ENCODE assay signal across 18 cellular contexts in the genomic region with DNA sequence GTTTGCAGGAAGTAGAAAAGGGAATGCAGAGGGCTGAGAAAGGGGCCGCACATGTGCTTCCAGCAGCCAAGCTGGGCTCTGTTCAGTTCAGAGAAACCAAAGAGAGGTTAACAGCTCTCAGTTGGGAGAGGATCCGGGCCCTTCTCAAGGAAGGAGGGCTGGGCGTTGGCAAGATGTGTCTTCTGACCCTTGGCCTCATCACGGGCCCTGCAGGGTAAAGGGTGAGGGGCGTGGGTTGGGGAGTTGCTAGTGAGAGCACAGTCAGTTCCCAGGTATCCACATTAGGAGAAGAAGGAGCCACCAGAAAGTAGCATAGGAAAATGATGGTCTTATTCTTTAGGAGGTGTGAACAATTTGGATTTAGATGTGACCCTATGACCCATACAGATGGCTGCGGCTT.
DNase-seq lines count a peak whose midpoint lies in the region; ATAC-seq and TF ChIP-seq lines count a peak whose summit lies in the region.
"Had no signal": no experiment of that assay in that cellular context is flagged by ENCODE, and none has a peak within 500 bp of the region (broad histone marks: within the 10 kb centered on the region; RNA-seq: fewer than 3 reads in every experiment).

No MANE protein-coding gene starts in this region.

- peak overlapping the region; percentile 11 for H3K27ac ChIP-seq in neural progenitor cell
- no peak overlapping the region for H3K27ac ChIP-seq in transverse colon
- H3K27ac ChIP-seq in WERI-Rb-1 = no peak overlapping the region
- H3K27ac ChIP-seq: 22Rv1, C4-2B had no signal

- H3K79me2 ChIP-seq in neural progenitor cell (ENCODE audit: low read depth) = no peaks in the 10 kb centered on the region

- H3K4me3 Mint-ChIP-seq in neural progenitor cell = no peak overlapping the region
- H3K4me3 Mint-ChIP-seq: CD4-positive, alpha-beta T cell; GM23338; HFFc6 had no signal

- peak; percentile 88 for ATAC-seq in left colon
- ATAC-seq: A549, GM23338, HCT116, HepG2 had no signal

- H3K36me3 ChIP-seq in neural progenitor cell = no peaks in the 10 kb centered on the region
- no peaks in the 10 kb centered on the region for H3K36me3 ChIP-seq in transverse colon
- no peaks in the 10 kb centered on the region for H3K36me3 ChIP-seq in WERI-Rb-1

- no peaks in the 10 kb centered on the region for H3K9me3 ChIP-seq in neural progenitor cell (ENCODE audit: low read depth)
- no peaks in the 10 kb centered on the region for H3K9me3 ChIP-seq in transverse colon
- H3K9me3 ChIP-seq in WERI-Rb-1 (ENCODE audit: severe bottlenecking) = no peaks in the 10 kb centered on the region
- H3K9me3 ChIP-seq: A549, Caco-2 had no signal

- intact Hi-C loops in left colon (cut with DNase I, micrococcal nuclease) = loop anchor here (10.0 kb wide), 2 partner anchors 127 to 147 kb away; no protein-coding TSS in a partner anchor
- intact Hi-C loops in transverse colon (cut with DNase I; ENCODE audit: low total_unique reads) = loop anchor here (10.0 kb wide), 1 partner anchor 137 kb away; no protein-coding TSS in a partner anchor

- H3K27ac Mint-ChIP-seq in neural progenitor cell = no peak overlapping the region
- H3K27ac Mint-ChIP-seq: CD4-positive, alpha-beta T cell; GM23338; HFFc6 had no signal

- H3K9me3 Mint-ChIP-seq in neural progenitor cell = no peaks in the 10 kb centered on the region
- H3K9me3 Mint-ChIP-seq: CD4-positive, alpha-beta T cell; GM23338; HFFc6 had no signal

- 51% methylated on average over 6 of the region's 6 CpGs; no CpG with 5 or more reads in 1 of the 2 donors for WGBS in transverse colon (ENCODE audit: low coverage in 1 of 2), 2 donors

- no peaks in the 10 kb centered on the region for H3K36me3 Mint-ChIP-seq in neural progenitor cell

- TF ChIP-seq EP300 in transverse colon (IDR thresholded peaks at IDR 0.05; ENCODE audit: low read depth) = no peak

- peaks cover 6% of the 10 kb centered on the region for H3K4me1 ChIP-seq in neural progenitor cell
- peaks cover 0 to 12% (median 5%) of the 10 kb centered on the region in 4 donors for H3K4me1 ChIP-seq in transverse colon
- H3K4me1 ChIP-seq: Caco-2 had no signal

- DNase-seq in NCI-H82 (lab: John Stamatoyannopoulos, UW) = peak; percentile 23
- DNase-seq in NCI-H82 treated with DMSO at 0.1 percent for 48 hours (lab: John Stamatoyannopoulos, UW; ENCODE audit: unreplicated experiment) = no peak
- DNase-seq in left colon = peak in 1 of 2 donors; percentile 34
- DNase-seq in neural progenitor cell (ENCODE audit: low spot score) = peak; percentile 34
- DNase-seq in transverse colon = peak; percentile 47
- DNase-seq in activated CD4-positive, CD25-positive, alpha-beta regulatory T cell (lab: John Stamatoyannopoulos, UW) = no peak
- no peak for DNase-seq in T-helper 2 cell
- no peak for DNase-seq in WERI-Rb-1
- DNase-seq: AML-193; Caco-2; CD4-positive, alpha-beta T cell; HFFc6 had no signal

- TF ChIP-seq POLR2A in transverse colon (IDR thresholded peaks at IDR 0.05) = no peak

- TF ChIP-seq CTCF in neural progenitor cell (IDR thresholded peaks at IDR 0.05) (no peak), transverse colon (IDR thresholded peaks at IDR 0.05) (no peak), WERI-Rb-1 (IDR thresholded peaks at IDR 0.05; ENCODE audit: low read depth, low read length) (no peak)

- peaks cover 10% of the 10 kb centered on the region for H3K4me1 Mint-ChIP-seq in neural progenitor cell

- peaks cover 2% of the 10 kb centered on the region for H3K27me3 Mint-ChIP-seq in neural progenitor cell (ENCODE audit: insufficient read depth, low read depth)
- H3K27me3 Mint-ChIP-seq: CD4-positive, alpha-beta T cell had no signal

- no peaks in the 10 kb centered on the region for H3F3A ChIP-seq in neural progenitor cell (ENCODE audit: low read depth)

- H2AFZ ChIP-seq in neural progenitor cell (replicated peaks) = no peak overlapping the region
- H2AFZ ChIP-seq: GM23338 had no signal

- no peak overlapping the region for H3K4me3 ChIP-seq in neural progenitor cell
- H3K4me3 ChIP-seq in transverse colon = no peak overlapping the region
- H3K4me3 ChIP-seq in WERI-Rb-1 (ENCODE audit: low read depth, low read length) = no peak overlapping the region
- H3K4me3 ChIP-seq: A549, GM23338 had no signal

- in situ Hi-C loops in transverse colon (cut with MboI; ENCODE audit: low pct_ligation_motif_present in 1 of 4, low pct_unique_long_range_greater_than_20kb in 1 of 4, low sequenced_read_pairs in 3 of 4) = no loop called here

- no peak overlapping the region for H3K9ac ChIP-seq in neural progenitor cell

- no peaks in the 10 kb centered on the region for H4K20me1 ChIP-seq in neural progenitor cell (ENCODE audit: low read depth)

- H3K4me2 ChIP-seq in neural progenitor cell = no peak overlapping the region
- H3K4me2 ChIP-seq: A549, GM23338 had no signal

- H3K27me3 ChIP-seq in neural progenitor cell = no peaks in the 10 kb centered on the region
- no peaks in the 10 kb centered on the region for H3K27me3 ChIP-seq in transverse colon
- H3K27me3 ChIP-seq in WERI-Rb-1 (ENCODE audit: insufficient read depth, low read depth, severe bottlenecking) = no peaks in the 10 kb centered on the region

Comparison
In these comparisons a context has a peak if more than half of its experiments do, and no peak if none do; other contexts are left out.
1. DNase-seq: peak in NCI-H82 (single experiment), neural progenitor cell (single experiment) and transverse colon (single experiment); none in NCI-H82 treated with DMSO at 0.1 percent for 48 hours (single experiment), activated CD4-positive, CD25-positive, alpha-beta regulatory T cell (0 of 4), T-helper 2 cell (0 of 5) and WERI-Rb-1 (single experiment).